ENCODE assay signal across 3 cellular contexts in genomic region chr7:20354825-20355466, GRCh38.
TF ChIP-seq lines count a peak whose summit lies in the region.

No MANE protein-coding gene starts in this region.

TF ChIP-seq in HEK293T, 16 proteins besides CTCF, POLR2A, EP300 and RAD21:
- TF ChIP-seq PKNOX1 (IDR thresholded peaks at IDR 0.05) (peak; percentile 34), ZNF384 (IDR thresholded peaks at IDR 0.05) (no peak)
TF ChIP-seq in HEK293T: peak in this region for 1.

TF ChIP-seq in WTC11, 78 proteins besides CTCF, POLR2A, EP300 and RAD21:
- TF ChIP-seq NFYB (CRISPR knock-in tag; conservative IDR thresholded peaks at IDR 0.05; ENCODE audit: low read depth): no peak
- TF ChIP-seq ZNF263 (CRISPR knock-in tag; IDR thresholded peaks at IDR 0.05; ENCODE audit: low read depth): no peak
- no peak for TF ChIP-seq ZNF532 (CRISPR knock-in tag; IDR thresholded peaks at IDR 0.05; ENCODE audit: borderline replicate concordance)
- no peak for TF ChIP-seq GABPB1 (CRISPR knock-in tag; IDR thresholded peaks at IDR 0.05)
- no peak for TF ChIP-seq GTF2I (CRISPR knock-in tag; conservative IDR thresholded peaks at IDR 0.05)
- no peak for TF ChIP-seq AFF4 (CRISPR knock-in tag; IDR thresholded peaks at IDR 0.05; ENCODE audit: borderline replicate concordance)
- no peak for TF ChIP-seq ZMAT4 (CRISPR knock-in tag; IDR thresholded peaks at IDR 0.05)
- no peak for TF ChIP-seq HMGA2 (CRISPR knock-in tag; IDR thresholded peaks at IDR 0.05)
- no peak for TF ChIP-seq ESRRA (CRISPR knock-in tag; IDR thresholded peaks at IDR 0.05; ENCODE audit: borderline replicate concordance)

TF ChIP-seq in HepG2, 621 proteins besides CTCF, POLR2A, EP300 and RAD21:
- TF ChIP-seq ZNF441 (CRISPR knock-in tag; IDR thresholded peaks at IDR 0.05; ENCODE audit: borderline replicate concordance) (no peak), FUBP1 (CRISPR knock-in tag; IDR thresholded peaks at IDR 0.05; ENCODE audit: borderline replicate concordance) (no peak), DMAP1 (CRISPR knock-in tag; IDR thresholded peaks at IDR 0.05) (no peak), NONO (IDR thresholded peaks at IDR 0.05) (no peak), NONO (CRISPR knock-in tag; conservative IDR thresholded peaks at IDR 0.05) (no peak), ZNF556 (CRISPR knock-in tag; IDR thresholded peaks at IDR 0.05; ENCODE audit: borderline replicate concordance) (no peak), ZSCAN20 (CRISPR knock-in tag; IDR thresholded peaks at IDR 0.05; ENCODE audit: borderline replicate concordance) (no peak), NPAS2 (CRISPR knock-in tag; IDR thresholded peaks at IDR 0.05; ENCODE audit: borderline replicate concordance) (no peak), THAP11 (CRISPR knock-in tag; IDR thresholded peaks at IDR 0.05) (no peak), LRRFIP1 (CRISPR knock-in tag; conservative IDR thresholded peaks at IDR 0.05) (no peak), TFDP2 (CRISPR knock-in tag; IDR thresholded peaks at IDR 0.05) (no peak), IKZF4 (CRISPR knock-in tag; IDR thresholded peaks at IDR 0.05; ENCODE audit: borderline replicate concordance, low read depth, not compliant biosample characterization) (no peak), MAFF (IDR thresholded peaks at IDR 0.05; ENCODE audit: low read depth, low read length) (no peak), YY1 (IDR thresholded peaks at IDR 0.05; ENCODE audit: insufficient read depth, insufficient replicate concordance, low read depth, low read length) (no peak), ZNF264 (CRISPR knock-in tag; IDR thresholded peaks at IDR 0.05) (no peak), JUNB (CRISPR knock-in tag; IDR thresholded peaks at IDR 0.05; ENCODE audit: borderline replicate concordance) (no peak)
